9 cellular contexts compared by ENCODE assay signal in the genomic region with DNA sequence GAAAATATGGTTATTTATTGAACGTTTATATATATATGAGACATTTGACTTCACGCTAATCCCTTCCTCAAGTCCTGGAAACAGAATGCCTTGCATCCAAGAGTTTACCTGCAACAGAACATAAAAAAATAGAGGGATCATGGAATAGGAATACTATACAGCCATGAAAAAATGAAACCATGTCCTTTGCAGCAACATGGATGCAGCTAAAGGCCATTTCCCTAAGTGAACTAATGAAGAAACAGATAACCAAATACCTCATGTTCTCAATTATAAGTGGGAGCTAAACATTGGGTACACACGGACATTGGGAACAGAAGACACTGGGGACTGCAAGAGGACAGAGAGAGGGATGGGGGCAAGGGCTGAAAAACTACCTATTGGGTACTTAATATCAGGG. TPM values are rescaled to one million over a fixed set of nuclear protein-coding genes. Genes with fewer than 3 reads are reported as not detected.
"Had no signal": no experiment of that assay in that cellular context is flagged by ENCODE, and none has a peak within 500 bp of the region (broad histone marks: within the 10 kb centered on the region; RNA-seq: fewer than 3 reads in every experiment).

No MANE protein-coding gene starts in this region.

- DNase-seq: H7, Kasumi-1, KG1 had no signal

- H3K4me2 ChIP-seq: GM23338 had no signal

- H3K9me3 ChIP-seq: HAP-1 had no signal

- H3K36me3 ChIP-seq: HAP-1 had no signal

- ATAC-seq: GM23338, HCT116 had no signal

- FAIRE-seq: H1, HTR-8/SVneo had no signal

- H3K4me3 ChIP-seq: GM23338, HAP-1 had no signal

RNA-seq across cellular contexts. Expression of gene BAAT, which starts 13.0 kb away (rescaled TPM):
- polyA plus RNA-seq: IgD-negative memory B cell had no signal
